ENCODE assay signal across 8 cellular contexts in genomic region chr6:30396833-30397479, GRCh38. TPM values are rescaled to one million over a fixed set of nuclear protein-coding genes. Genes with fewer than 3 reads are reported as not detected.
DNase-seq lines count a peak whose midpoint lies in the region; ATAC-seq and TF ChIP-seq lines count a peak whose summit lies in the region.

No MANE protein-coding gene starts in this region.

- WGBS in SK-N-SH (ENCODE audit: low lambda C conversion rate), result 8% methylated on average over 20 of the region's 20 CpGs
- no CpG with 5 or more reads among the region's 20 CpGs for WGBS in trophoblast cell (ENCODE audit: extremely low coverage, insufficient coverage, insufficient read length)
- 27 to 57% methylated on average over 5 to 9 of the region's 20 CpGs for WGBS in upper lobe of left lung, 2 donors

- H2AFZ ChIP-seq in SK-N-SH (ENCODE audit: low read depth) (no peak overlapping the region), trophoblast cell (ENCODE audit: insufficient read depth, low read length, poor library complexity) (no peak overlapping the region)

- H2AK5ac ChIP-seq in trophoblast cell (ENCODE audit: low read length), result no peak overlapping the region

- peak; percentile 81 for DNase-seq in A673 (ENCODE audit: low spot score)
- DNase-seq in LoVo (ENCODE audit: low spot score), result peak; percentile 50
- peak; percentile 86 for DNase-seq in SK-N-SH
- peak; percentile 90 for DNase-seq in activated naive CD4-positive, alpha-beta T cell treated with anti-CD3 and anti-CD28 coated beads for 36 hours
- peak; percentile 47 to 90 (median 78) for DNase-seq in head of caudate nucleus
- peak; percentile 72 to 85 for DNase-seq in trophoblast cell
- peak; percentile 84 to 99 for DNase-seq in upper lobe of left lung

- no peaks in the 10 kb centered on the region for H3K9me2 ChIP-seq in SK-N-SH

- TF ChIP-seq POLR2A in upper lobe of left lung (IDR thresholded peaks at IDR 0.05), result no peak

- H3K36me3 ChIP-seq in A673 (ENCODE audit: insufficient read depth, low read length, poor library complexity, severe bottlenecking) (no peaks in the 10 kb centered on the region), SK-N-SH (replicated peaks in 1 of 2; ENCODE audit: control insufficient read depth in 1 of 2, insufficient read depth in 2 of 2, low read length in 1 of 2) (no peaks in the 10 kb centered on the region), trophoblast cell (ENCODE audit: control insufficient read depth in 1 of 2, insufficient read depth in 2 of 2, low read length in 2 of 2) (no peaks in the 10 kb centered on the region), upper lobe of left lung (no peaks in the 10 kb centered on the region)

- H4K12ac ChIP-seq in trophoblast cell (ENCODE audit: low read depth, low read length), result no peak overlapping the region

- H3K9ac ChIP-seq in SK-N-SH (no peak overlapping the region), trophoblast cell (ENCODE audit: low read length) (no peak overlapping the region)

- POLR2A ChIA-PET in A673 (lab: Charles Lee; ENCODE audit: low non-redundant PET) (no interaction called here), SK-N-SH (lab: Yijun Ruan, JAX) (no interaction called here)

- H3K79me1 ChIP-seq in trophoblast cell (ENCODE audit: low read length), result no peaks in the 10 kb centered on the region

- H3K27ac ChIP-seq in A673 (ENCODE audit: low read depth, low read length, poor library complexity, severe bottlenecking), result no peak overlapping the region
- H3K27ac ChIP-seq in SK-N-SH (ENCODE audit: low read depth in 2 of 2, low read length in 1 of 2), result no peak overlapping the region
- no peak overlapping the region for H3K27ac ChIP-seq in trophoblast cell (ENCODE audit: low read depth, low read length)
- H3K27ac ChIP-seq in upper lobe of left lung, result no peak overlapping the region

- no peak overlapping the region for H2BK120ac ChIP-seq in trophoblast cell (ENCODE audit: insufficient read depth, low read length, poor library complexity)

- ATAC-seq in GM18867 (IDR thresholded peaks at IDR 0.05; ENCODE audit: unreplicated experiment), result peak; percentile 68
- ATAC-seq in upper lobe of left lung (ENCODE audit: low FRiP score in 2 of 2), result peak; percentile 92 to 97

- peaks cover 32% of the 10 kb centered on the region for H3K27me3 ChIP-seq in A673 (replicated peaks; ENCODE audit: insufficient read depth, low read depth, low read length, poor library complexity)
- H3K27me3 ChIP-seq in SK-N-SH (ENCODE audit: insufficient read depth), result peaks cover 50% of the 10 kb centered on the region
- no peaks in the 10 kb centered on the region for H3K27me3 ChIP-seq in trophoblast cell (ENCODE audit: insufficient read depth, low read length)
- H3K27me3 ChIP-seq in upper lobe of left lung, result no peaks in the 10 kb centered on the region

- H3K27ac Mint-ChIP-seq in activated naive CD4-positive, alpha-beta T cell treated with anti-CD3 and anti-CD28 coated beads for 36 hours, result no peak overlapping the region

- no peaks in the 10 kb centered on the region for H3F3A ChIP-seq in SK-N-SH (replicated peaks; ENCODE audit: insufficient read depth)

- no peak overlapping the region for H3K4me2 ChIP-seq in SK-N-SH
- H3K4me2 ChIP-seq in trophoblast cell (ENCODE audit: low read length), result peak overlapping the region; percentile 3

- TF ChIP-seq RAD21 in SK-N-SH (IDR thresholded peaks at IDR 0.05; ENCODE audit: low read length), result peak; percentile 79

- H3K4me3 Mint-ChIP-seq in activated naive CD4-positive, alpha-beta T cell treated with anti-CD3 and anti-CD28 coated beads for 36 hours, result no peak overlapping the region

- H3K79me2 ChIP-seq in SK-N-SH (ENCODE audit: insufficient read depth) (no peaks in the 10 kb centered on the region), trophoblast cell (ENCODE audit: control insufficient read depth, insufficient read depth, low read length, poor library complexity) (no peaks in the 10 kb centered on the region)

- H3K4me3 ChIP-seq in A673 (ENCODE audit: low read depth, low read length, poor library complexity, severe bottlenecking) (no peak overlapping the region), SK-N-SH (ENCODE audit: low read depth in 2 of 2, low read length in 1 of 2) (peak overlapping the region in 1 of 2 experiments; percentile 49; a peak in 1 of 4 replicates), trophoblast cell (ENCODE audit: low read depth, low read length) (no peak overlapping the region), upper lobe of left lung (no peak overlapping the region)

- no peaks in the 10 kb centered on the region for H4K20me1 ChIP-seq in SK-N-SH (ENCODE audit: insufficient read depth)

- BruUV-seq in A673 (replicated peaks; lab: Mats Ljungman, UMichigan), result no TSS peak

- H2BK5ac ChIP-seq in trophoblast cell (ENCODE audit: low read depth, low read length, poor library complexity), result no peak overlapping the region

- peaks cover 29% of the 10 kb centered on the region for H3K27me3 Mint-ChIP-seq in activated naive CD4-positive, alpha-beta T cell treated with anti-CD3 and anti-CD28 coated beads for 36 hours (ENCODE audit: low read depth)

- no peaks in the 10 kb centered on the region for H3K9me3 Mint-ChIP-seq in activated naive CD4-positive, alpha-beta T cell treated with anti-CD3 and anti-CD28 coated beads for 36 hours

- H3K4me1 ChIP-seq in A673 (ENCODE audit: insufficient read depth, low read length, poor library complexity, severe bottlenecking) (no peaks in the 10 kb centered on the region), SK-N-SH (ENCODE audit: control insufficient read depth in 1 of 2, insufficient read depth in 2 of 2, low read depth in 1 of 2, low read length in 1 of 2) (no peaks in the 10 kb centered on the region; a peak in 1 of 4 replicates), trophoblast cell (ENCODE audit: control insufficient read depth in 1 of 2, insufficient read depth in 2 of 2, low read length in 2 of 2) (peaks cover 0 to 2% of the 10 kb centered on the region in 2 experiments), upper lobe of left lung (peaks cover 0 to 6% (median 2%) of the 10 kb centered on the region in 4 donors)

- H4K8ac ChIP-seq in trophoblast cell (ENCODE audit: low read depth, low read length), result no peak overlapping the region

- H3K18ac ChIP-seq in trophoblast cell (ENCODE audit: low read length), result no peak overlapping the region

- TF ChIP-seq CTCF in A673 (conservative IDR thresholded peaks at IDR 0.05; ENCODE audit: low read depth, low read length), result peak; percentile 98
- peak; percentile 88 for TF ChIP-seq CTCF in SK-N-SH (IDR thresholded peaks at IDR 0.05)
- peak; percentile 79 to 89 (median 84) for TF ChIP-seq CTCF in upper lobe of left lung (IDR thresholded peaks at IDR 0.05)

- H3K14ac ChIP-seq in trophoblast cell (ENCODE audit: low read length), result no peak overlapping the region

- CTCF ChIA-PET in A673 (lab: Charles Lee), result no interaction called here
- CTCF ChIA-PET in SK-N-SH (lab: Yijun Ruan, JAX), result interaction anchor here (0.6 to 2.8 kb wide), 33 partner anchors 8 to 455 kb away, joined by 3 to 35 read pairs (median 4); no protein-coding TSS in a partner anchor
- CTCF ChIA-PET in activated naive CD4-positive, alpha-beta T cell treated with anti-CD3 and anti-CD28 coated beads for 36 hours (lab: Charles Lee), result interaction anchor here (0.7 to 1.9 kb wide), 10 partner anchors 9 to 191 kb away, joined by 3 to 13 read pairs (median 4); no protein-coding TSS in a partner anchor

- no peak overlapping the region for H4K91ac ChIP-seq in trophoblast cell (ENCODE audit: low read depth, low read length)

- H2BK12ac ChIP-seq in trophoblast cell (ENCODE audit: low read length), result no peak overlapping the region

- H3K4me1 Mint-ChIP-seq in activated naive CD4-positive, alpha-beta T cell treated with anti-CD3 and anti-CD28 coated beads for 36 hours (ENCODE audit: low read depth), result peaks cover 8% of the 10 kb centered on the region

- no peak overlapping the region for H3K4ac ChIP-seq in trophoblast cell (ENCODE audit: low read depth, low read length)

- no peak for TF ChIP-seq EP300 in SK-N-SH (IDR thresholded peaks at IDR 0.05; ENCODE audit: borderline replicate concordance in 1 of 2, low read depth in 1 of 2, low read length in 1 of 2)
- no peak for TF ChIP-seq EP300 in upper lobe of left lung (IDR thresholded peaks at IDR 0.05)

- no peaks in the 10 kb centered on the region for H3K36me3 Mint-ChIP-seq in activated naive CD4-positive, alpha-beta T cell treated with anti-CD3 and anti-CD28 coated beads for 36 hours (ENCODE audit: low read depth)

- intact Hi-C loops in A673 (cut with micrococcal nuclease; ENCODE audit: unreplicated experiment) (loop anchor here (2.0 to 10.0 kb wide), 3 partner anchors 160 to 292 kb away; no protein-coding TSS in a partner anchor), head of caudate nucleus (cut with DNase I) (no loop called here)
- intact Hi-C loops in activated naive CD4-positive, alpha-beta T cell treated with anti-CD3 and anti-CD28 coated beads for 36 hours (cut with micrococcal nuclease), result loop anchor here (1.0 to 2.0 kb wide), 4 partner anchors 40 to 294 kb away; no protein-coding TSS in a partner anchor

- H3K9me3 ChIP-seq in A673 (ENCODE audit: low read depth, low read length, poor library complexity, severe bottlenecking) (no peaks in the 10 kb centered on the region), SK-N-SH (no peaks in the 10 kb centered on the region), trophoblast cell (ENCODE audit: insufficient read depth, low read depth, low read length) (no peaks in the 10 kb centered on the region), upper lobe of left lung (no peaks in the 10 kb centered on the region)

- no peak overlapping the region for H3K23ac ChIP-seq in trophoblast cell (ENCODE audit: low read length)

TF ChIP-seq in SK-N-SH, 30 proteins besides CTCF, POLR2A, EP300 and RAD21 (continues in another document):
- TF ChIP-seq FOXM1 (IDR thresholded peaks at IDR 0.05; ENCODE audit: low read depth) (no peak), SMC3 (IDR thresholded peaks at IDR 0.05; ENCODE audit: low read depth, low read length) (peak; percentile 88), FOSL2 (IDR thresholded peaks at IDR 0.05; ENCODE audit: borderline replicate concordance, low read depth) (no peak), RXRA (IDR thresholded peaks at IDR 0.05; ENCODE audit: borderline replicate concordance, low read depth) (no peak), TCF12 (IDR thresholded peaks at IDR 0.05) (no peak), SIN3A (IDR thresholded peaks at IDR 0.05; ENCODE audit: borderline replicate concordance, low read depth, low read length) (no peak), CHD2 (IDR thresholded peaks at IDR 0.05; ENCODE audit: low read length, partially characterized antibody) (peak; percentile 16)
- TF ChIP-seq, protein P1, sequence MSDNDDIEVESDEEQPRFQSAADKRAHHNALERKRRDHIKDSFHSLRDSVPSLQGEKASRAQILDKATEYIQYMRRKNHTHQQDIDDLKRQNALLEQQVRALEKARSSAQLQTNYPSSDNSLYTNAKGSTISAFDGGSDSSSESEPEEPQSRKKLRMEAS (IDR thresholded peaks at IDR 0.05; ENCODE audit: low read depth), result no peak

RNA-seq across cellular contexts. Expression of gene RPP21, which starts 52.0 kb away (rescaled TPM):
- total RNA-seq in A673 (2021), result 65.1 and 65.9 TPM in 2 replicates
- polyA plus RNA-seq in SK-N-SH (2012; rRNA removed), result 68.8 and 108 TPM in 2 replicates
- 40.2 and 60.4 TPM in 2 replicates for polyA plus RNA-seq in SK-N-SH (2012; cell fraction: cytosol; rRNA removed)
- polyA plus RNA-seq in SK-N-SH (2012; cell fraction: nucleus; rRNA removed), result 108 and 202 TPM in 2 replicates
- 10 to 100 TPM; 44.8 to 45.0 TPM for total RNA-seq in activated naive CD4-positive, alpha-beta T cell treated with anti-CD3 and anti-CD28 coated beads for 36 hours
- 99.8 and 100 TPM in 2 replicates for polyA plus RNA-seq in trophoblast cell (2013)
- total RNA-seq in upper lobe of left lung, result 10 to 100 TPM; 34.6 to 72.4 (median 45.5) TPM
